7 cellular contexts compared by ENCODE assay signal in the genomic region with DNA sequence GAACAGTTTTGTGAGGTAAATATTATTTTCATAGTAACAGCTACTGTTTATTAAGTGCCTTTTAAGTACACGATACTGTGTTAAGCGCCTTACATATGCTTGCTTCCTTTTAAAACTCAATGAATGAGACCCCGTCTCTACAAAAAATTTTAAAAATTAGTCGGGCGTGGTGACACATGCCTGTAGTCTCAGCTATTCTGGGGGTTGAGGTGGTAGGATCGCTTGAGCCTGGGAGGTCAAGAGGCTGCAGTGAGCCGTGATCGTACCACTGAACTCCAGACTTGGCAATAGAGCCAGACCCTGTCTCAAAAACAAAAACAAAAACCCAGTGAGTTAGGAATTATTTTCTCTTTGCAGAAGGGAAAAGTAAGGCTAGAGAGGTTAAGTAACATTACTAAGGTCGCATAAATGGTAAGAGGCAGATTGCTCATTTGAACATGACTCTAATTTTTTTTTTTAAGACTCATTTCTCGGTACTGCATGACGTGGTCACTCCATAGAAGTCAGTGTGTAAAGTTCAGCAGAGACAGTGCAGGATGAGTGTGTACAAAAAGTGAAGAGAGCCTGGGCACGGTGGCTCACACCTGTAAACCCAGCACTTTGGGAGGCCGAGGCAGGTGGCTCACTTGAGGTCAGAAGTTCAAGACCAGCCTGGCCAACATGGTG. TPM values are rescaled to one million over a fixed set of nuclear protein-coding genes. Genes with fewer than 3 reads are reported as not detected.
A peak's percentile ranks its signal among the peaks of the same experiment; 100 is the strongest.
DNase-seq lines count a peak whose midpoint lies in the region; ATAC-seq, FAIRE-seq and TF ChIP-seq lines count a peak whose summit lies in the region.

No MANE protein-coding gene starts in this region.

- H4K8ac ChIP-seq in H1 (ENCODE audit: extremely low read depth, insufficient read depth, low read length): peak overlapping the region; percentile 57; the same call in 1 of the 2 replicates

- H2BK120ac ChIP-seq in H1 (replicated peaks; ENCODE audit: low read depth, low read length): no peak overlapping the region

- H3F3A ChIP-seq in OCI-LY1 (ENCODE audit: insufficient read depth, low read length): no peaks in the 10 kb centered on the region

- H3K79me1 ChIP-seq in H1 (ENCODE audit: low read depth, low read length): no peaks in the 10 kb centered on the region

- no peak overlapping the region for H3K4ac ChIP-seq in H1 (replicated peaks; ENCODE audit: insufficient read length, low read depth, low read length)

- no peak overlapping the region for H3K23ac ChIP-seq in H1 (ENCODE audit: insufficient read length)

- no peak for TF ChIP-seq POLR2A in H1 (IDR thresholded peaks at IDR 0.05; ENCODE audit: control extremely low read depth in 1 of 2, low read depth in 2 of 2, low read length in 2 of 2)

- no peaks in the 10 kb centered on the region for H3K27me3 ChIP-seq in OCI-LY1 (ENCODE audit: insufficient read depth, low read length)
- H3K27me3 ChIP-seq in H1 (replicated peaks in 1 of 4; ENCODE audit: control insufficient read depth in 3 of 4, extremely low read depth in 1 of 4, insufficient read depth in 3 of 4, low read length in 3 of 4): peaks cover 0 to 16% (median 7%) of the 10 kb centered on the region in 4 experiments; a peak in 4 of 7 replicates
- H3K27me3 ChIP-seq in pancreas: no peaks in the 10 kb centered on the region

- H3K36me3 ChIP-seq in OCI-LY1 (ENCODE audit: insufficient read depth, low read length) (no peaks in the 10 kb centered on the region), H1 (ENCODE audit: control insufficient read depth in 2 of 4, insufficient read depth in 4 of 4, low read length in 3 of 4) (no peaks in the 10 kb centered on the region), pancreas (no peaks in the 10 kb centered on the region)

- H3K9me3 ChIP-seq in OCI-LY1 (ENCODE audit: low read length) (no peaks in the 10 kb centered on the region), H1 (ENCODE audit: insufficient read depth in 2 of 2, low read depth in 1 of 2, low read length in 1 of 2) (no peaks in the 10 kb centered on the region), pancreas (no peaks in the 10 kb centered on the region)

- CTCF ChIA-PET in H1 (lab: Charles Lee; ENCODE audit: partially characterized antibody): interaction anchor here (0.6 to 1.9 kb wide), 4 partner anchors 21 to 476 kb away, joined by 4 to 6 read pairs (median 4); no protein-coding TSS in a partner anchor

- no peak overlapping the region; the same call in 1 of the 2 replicates for H2BK12ac ChIP-seq in H1 (ENCODE audit: low read depth, low read length)

- peak overlapping the region; percentile 41 for H3K27ac ChIP-seq in OCI-LY1 (ENCODE audit: low read depth, low read length, poor library complexity, severe bottlenecking)
- no peak overlapping the region for H3K27ac ChIP-seq in H1 (ENCODE audit: low read depth, low read length)
- no peak overlapping the region for H3K27ac ChIP-seq in pancreas

- peak overlapping the region; percentile 46; the same call in 1 of the 2 replicates for H2AK5ac ChIP-seq in H1 (ENCODE audit: low read depth, low read length)

- peak overlapping the region; percentile 0 for H3K56ac ChIP-seq in H1 (replicated peaks; ENCODE audit: insufficient read length, low read depth, low read length)

- H3K4me2 ChIP-seq in OCI-LY1 (ENCODE audit: low read length) (peak overlapping the region; percentile 79), H1 (ENCODE audit: insufficient read depth in 1 of 2, low read depth in 2 of 2, low read length in 2 of 2) (peak overlapping the region; percentile 60 to 96)

- H3K18ac ChIP-seq in H1 (ENCODE audit: extremely low read depth, low read length): no peak overlapping the region

- peak overlapping the region; percentile 38 for H2AFZ ChIP-seq in OCI-LY1 (ENCODE audit: low read length)
- H2AFZ ChIP-seq in H1 (ENCODE audit: low read length): 0 out of 2 replicates have a peak overlapping the region, but pooled peaks have one; percentile 100

- no peak for FAIRE-seq in H1 (lab: Jason Lieb, UNC)
- no peak for FAIRE-seq in pancreas (lab: Jason Lieb, UNC)

- no peak for ATAC-seq in pancreas
- ATAC-seq in HG02870 (IDR thresholded peaks at IDR 0.05; ENCODE audit: unreplicated experiment): no peak

- no peak overlapping the region for H4K91ac ChIP-seq in H1 (replicated peaks; ENCODE audit: insufficient read length, low read length)

- H3K14ac ChIP-seq in H1 (ENCODE audit: insufficient read length): no peak overlapping the region

- intact Hi-C loops in pancreas (cut with DNase I): no loop called here

- H2BK20ac ChIP-seq in H1 (ENCODE audit: low read length): no peak overlapping the region

- H3K4me1 ChIP-seq in OCI-LY1 (ENCODE audit: insufficient read depth, low read length, severe bottlenecking) (peaks cover 22% of the 10 kb centered on the region), H1 (replicated peaks in 1 of 4; ENCODE audit: control insufficient read depth in 3 of 4, insufficient read depth in 4 of 4, low read length in 3 of 4) (peaks cover 0 to 4% (median 1%) of the 10 kb centered on the region in 4 experiments; a peak in 4 of 7 replicates), pancreas (peaks cover 0 to 11% (median 4%) of the 10 kb centered on the region in 3 donors)

- DNase-seq in H1 (ENCODE audit: low read depth in 1 of 2, low spot score in 2 of 2) (no peak), pancreas (no peak), kidney glomerular epithelial cell (lab: John Stamatoyannopoulos, UW) (no peak)
- no peak for DNase-seq in stimulated activated naive CD4-positive, alpha-beta T cell treated with Interleukin-2 at 50 U/mL for 16 hours (lab: John Stamatoyannopoulos, UW)

- H3K79me2 ChIP-seq in OCI-LY1 (ENCODE audit: insufficient read depth, low read length): no peaks in the 10 kb centered on the region
- H3K79me2 ChIP-seq in H1 (ENCODE audit: control insufficient read depth in 1 of 2, insufficient read depth in 2 of 2, low read length in 2 of 2): no peaks in the 10 kb centered on the region

- TF ChIP-seq CTCF in OCI-LY1 (IDR thresholded peaks at IDR 0.05; ENCODE audit: low read length): no peak
- TF ChIP-seq CTCF in H1 (IDR thresholded peaks at IDR 0.05; ENCODE audit: control extremely low read depth in 1 of 3, insufficient read depth in 1 of 3, low read depth in 1 of 3, low read length in 3 of 3): no peak
- TF ChIP-seq CTCF in pancreas (IDR thresholded peaks at IDR 0.05): no peak

- WGBS in H1 (ENCODE audit: extremely low coverage in 1 of 2, insufficient coverage in 1 of 2, insufficient read length in 1 of 2, insufficient replicate concordance in 2 of 2, low coverage in 1 of 2, low lambda C conversion rate in 2 of 2, missing lambda C conversion rate in 1 of 2), 2 experiments: 83% methylated on average over 13 of the region's 13 CpGs; no CpG with 5 or more reads in 1 of the 2 experiments
- WGBS in pancreas, 2 donors: 84 to 88% methylated on average over 13 of the region's 13 CpGs

- no peak for TF ChIP-seq EP300 in H1 (IDR thresholded peaks at IDR 0.05; ENCODE audit: borderline replicate concordance in 1 of 2, low read depth in 2 of 2, low read length in 2 of 2)

- peak overlapping the region; percentile 99; the same call in 1 of the 2 replicates for H3K4me3 ChIP-seq in GM08714 (ENCODE audit: low read length)
- peak overlapping the region; percentile 66 for H3K4me3 ChIP-seq in OCI-LY1 (ENCODE audit: low read depth, low read length, poor library complexity, severe bottlenecking)
- peak overlapping the region; percentile 71 to 97 (median 86); a peak in 6 of 8 replicates for H3K4me3 ChIP-seq in H1 (ENCODE audit: extremely low read depth in 1 of 4, insufficient read depth in 2 of 4, low read depth in 3 of 4, low read length in 4 of 4)
- H3K4me3 ChIP-seq in pancreas: peak overlapping the region in 3 of 4 donors; percentile 59 to 81 (median 65)

- H3K9ac ChIP-seq in OCI-LY1 (ENCODE audit: low read length): peak overlapping the region; percentile 69
- peak overlapping the region in 3 of 4 experiments; percentile 99; a peak in 6 of 7 replicates for H3K9ac ChIP-seq in H1 (replicated peaks in 1 of 4; ENCODE audit: extremely low read depth in 1 of 4, low read depth in 3 of 4, low read length in 3 of 4)

- no peaks in the 10 kb centered on the region for H3K9me2 ChIP-seq in OCI-LY1 (ENCODE audit: low read depth, low read length)

- peaks cover 11% of the 10 kb centered on the region for H3K23me2 ChIP-seq in H1 (ENCODE audit: low read depth, low read length)

- H4K20me1 ChIP-seq in OCI-LY1 (ENCODE audit: insufficient read depth, low read length) (no peaks in the 10 kb centered on the region), H1 (replicated peaks in 1 of 2; ENCODE audit: control insufficient read depth in 1 of 2, insufficient read depth in 2 of 2, low read length in 2 of 2) (no peaks in the 10 kb centered on the region)

- no peak for TF ChIP-seq RAD21 in H1 (IDR thresholded peaks at IDR 0.05 in 1 of 2, conservative IDR thresholded peaks at IDR 0.05 in 1 of 2; ENCODE audit: low read depth in 2 of 2, low read length in 2 of 2)

- POLR2A ChIA-PET in H1 (lab: Charles Lee; ENCODE audit: partially characterized antibody): interaction anchor here (0.6 to 2.5 kb wide), 8 partner anchors 9 to 209 kb away, joined by 3 to 5 read pairs (median 3); no protein-coding TSS in a partner anchor

- no peak overlapping the region for H4K5ac ChIP-seq in H1 (ENCODE audit: insufficient read length, low read depth, low read length)

- H2BK5ac ChIP-seq in H1 (ENCODE audit: low read depth, low read length): no peak overlapping the region

- no peak overlapping the region for H2BK15ac ChIP-seq in H1 (ENCODE audit: low read length)

TF ChIP-seq in H1, 55 proteins besides CTCF, POLR2A, EP300 and RAD21 (continues in another document):
- TF ChIP-seq RXRA (IDR thresholded peaks at IDR 0.05; ENCODE audit: insufficient read depth, low read depth, low read length) (no peak), JUND (IDR thresholded peaks at IDR 0.05; ENCODE audit: low read length) (no peak), CTBP2 (IDR thresholded peaks at IDR 0.05; ENCODE audit: borderline replicate concordance, insufficient read depth, insufficient read length, low read length) (no peak), HDAC2 (IDR thresholded peaks at IDR 0.05; ENCODE audit: borderline replicate concordance in 1 of 2, low read depth in 2 of 2, low read length in 2 of 2) (no peak), ZNF274 (IDR thresholded peaks at IDR 0.05; ENCODE audit: borderline replicate concordance, extremely low read depth, low read length) (no peak), SUZ12 (IDR thresholded peaks at IDR 0.05; ENCODE audit: low read length) (no peak), SP2 (IDR thresholded peaks at IDR 0.05; ENCODE audit: low read length) (no peak)

RNA-seq across cellular contexts. Expression of gene METAP1D, which starts 1.1 kb away (rescaled TPM):
- 6.2 and 6.4 TPM in 2 replicates for total RNA-seq in H1 (2021; fragmentation: NEBNext Ultra II Directional; extraction: Animal tissue kit (Norgen Biotek cat#: 25700))
- 3.9 and 4.7 TPM in 2 replicates for polyA plus RNA-seq in H1 (2011; rRNA removed)
- 5.5 TPM for polyA plus RNA-seq in H1 (2011; cell fraction: cytosol; rRNA removed)
- polyA plus RNA-seq in H1 (2011; cell fraction: nucleus; rRNA removed): 6.9 TPM
- polyA plus RNA-seq in H1 (2012, experiment 1 of 2): 4.1 to 8.5 TPM (median 5.8 TPM) in 4 replicates
- polyA plus RNA-seq in H1 (2012, experiment 2 of 2): 1.4 TPM
- polyA plus RNA-seq in H1 (2013, experiment 1 of 2): 5.4 TPM
- 5.5 TPM for polyA plus RNA-seq in H1 (2013, experiment 2 of 2)
- 8.5 and 10.3 TPM in 2 replicates for polyA minus RNA-seq in H1 (2011; rRNA and poly(A)+ RNA removed)
- polyA minus RNA-seq in H1 (2011; cell fraction: cytosol; rRNA and poly(A)+ RNA removed): 6.1 TPM
- polyA minus RNA-seq in H1 (2011; cell fraction: nucleus; rRNA and poly(A)+ RNA removed): 13.0 TPM
- total RNA-seq in pancreas: 1 to 10 TPM; 3.0 to 5.4 (median 4.4) TPM
- 10 to 100 TPM; 10.1 to 11.4 TPM for polyA plus RNA-seq in pancreas
